In genomic region chr3:183410759-183411158, GRCh38 we compare ENCODE assay signal across 23 cellular contexts. TPM values are rescaled to one million over a fixed set of nuclear protein-coding genes. Genes with fewer than 3 reads are reported as not detected.
"Had no signal": no experiment of that assay in that cellular context is flagged by ENCODE, and none has a peak within 500 bp of the region (broad histone marks: within the 10 kb centered on the region; RNA-seq: fewer than 3 reads in every experiment).

No MANE protein-coding gene starts in this region.

- H3K36me3 ChIP-seq: SJSA1 had no signal

- H3K27me3 Mint-ChIP-seq: IgD-negative memory B cell had no signal

- H3K4me1 Mint-ChIP-seq: IgD-negative memory B cell had no signal

- H3K27ac Mint-ChIP-seq: IgD-negative memory B cell had no signal

- ATAC-seq: HepG2 had no signal

- H3K4me1 ChIP-seq: SJSA1 had no signal

- FAIRE-seq: HepG2, RCC 7860 had no signal

- H3K4me3 ChIP-seq: SJSA1, SK-N-MC had no signal

- H3K36me3 Mint-ChIP-seq: IgD-negative memory B cell had no signal

- H3K4me3 Mint-ChIP-seq: IgD-negative memory B cell had no signal

- DNase-seq: KBM-7, MV-4-11, NCI-H1048, NCI-H1105, NCI-H1417, NCI-H1436 treated with DMSO at 0.1 percent for 48 hours, NCI-H1694, NCI-H187 treated with DMSO at 0.1 percent for 48 hours, NCI-H2029 treated with DMSO at 0.1 percent for 48 hours, NCI-H2171 treated with DMSO at 0.1 percent for 48 hours, NCI-H345, NCI-H446 treated with DMSO at 0.1 percent for 48 hours, NCI-H510A treated with DMSO at 0.1 percent for 48 hours, NCI-H69, NCI-H774, Right ventricle myocardium superior, RPMI8226, SIG-M5 had no signal

- H3K9me3 ChIP-seq: SJSA1 had no signal

- H3K27ac ChIP-seq: SJSA1, SK-N-MC had no signal

RNA-seq across cellular contexts. Expression of gene MCF2L2, which starts 17.7 kb away (rescaled TPM):
- total RNA-seq: HepG2 had no signal
- polyA plus RNA-seq: HepG2 had no signal
